In genomic region chr12:1171657-1172056, GRCh38 we compare ENCODE assay signal across 9 cellular contexts.
DNase-seq lines count a peak whose midpoint lies in the region; ATAC-seq and TF ChIP-seq lines count a peak whose summit lies in the region.
"Had no signal": no experiment of that assay in that cellular context is flagged by ENCODE, and none has a peak within 500 bp of the region (broad histone marks: within the 10 kb centered on the region; RNA-seq: fewer than 3 reads in every experiment).

No MANE protein-coding gene starts in this region.

- peaks cover 0 to 7% (median 2%) of the 10 kb centered on the region in 3 donors for H3K4me1 ChIP-seq in gastroesophageal sphincter
- no peaks in the 10 kb centered on the region for H3K4me1 ChIP-seq in ascending aorta

- TF ChIP-seq CTCF in AG09319 (IDR thresholded peaks at IDR 0.05; ENCODE audit: low read depth, low read length) (no peak), LNCaP clone FGC (IDR thresholded peaks at IDR 0.05; ENCODE audit: control insufficient read depth, extremely low read depth, insufficient read depth) (no peak), fibroblast of mammary gland (conservative IDR thresholded peaks at IDR 0.05; ENCODE audit: control insufficient read depth, insufficient read depth, low read depth, low read length) (no peak), gastroesophageal sphincter (IDR thresholded peaks at IDR 0.05) (no peak), ascending aorta (IDR thresholded peaks at IDR 0.05) (no peak)

- H3K27ac ChIP-seq in gastroesophageal sphincter (no peak overlapping the region), ascending aorta (no peak overlapping the region)

- DNase-seq in AG09319 (ENCODE audit: extremely low read depth, low read depth) (peak; percentile 49), LNCaP clone FGC (ENCODE audit: low read depth) (peak; percentile 34), OCI-M1 (lab: John Stamatoyannopoulos, UW) (peak; percentile 93), fibroblast of mammary gland (ENCODE audit: low read depth) (peak; percentile 4), GOT3 (lab: John Stamatoyannopoulos, UW) (no peak), ascending aorta (ENCODE audit: low spot score in 2 of 2) (no peak)
- DNase-seq: effector CD4-positive, alpha-beta T cell had no signal

- no peak for TF ChIP-seq EP300 in gastroesophageal sphincter (IDR thresholded peaks at IDR 0.05)

- intact Hi-C loops in ascending aorta (cut with DNase I): no loop called here

- H3K27me3 ChIP-seq in gastroesophageal sphincter (no peaks in the 10 kb centered on the region), ascending aorta (no peaks in the 10 kb centered on the region)

- no peak overlapping the region for H3K4me3 ChIP-seq in LNCaP clone FGC (ENCODE audit: low read depth, low read length)
- H3K4me3 ChIP-seq in fibroblast of mammary gland (ENCODE audit: control insufficient read depth, low read depth, low read length): no peak overlapping the region
- H3K4me3 ChIP-seq in gastroesophageal sphincter: no peak overlapping the region
- H3K4me3 ChIP-seq in ascending aorta: no peak overlapping the region

- H3K9me3 ChIP-seq in gastroesophageal sphincter (no peaks in the 10 kb centered on the region), ascending aorta (no peaks in the 10 kb centered on the region)

- no peak for TF ChIP-seq POLR2A in gastroesophageal sphincter (IDR thresholded peaks at IDR 0.05)

- WGBS in gastroesophageal sphincter (ENCODE audit: low coverage in 1 of 2), 2 donors: 75% methylated on average over 1 of the region's 1 CpG; no CpG with 5 or more reads in 1 of the 2 donors

- peaks cover 0 to 16% of the 10 kb centered on the region in 2 donors for H3K36me3 ChIP-seq in gastroesophageal sphincter
- peaks cover 0 to 12% of the 10 kb centered on the region in 2 donors for H3K36me3 ChIP-seq in ascending aorta

- ATAC-seq in HG02885 (IDR thresholded peaks at IDR 0.05; ENCODE audit: poor library complexity, unreplicated experiment) (no peak), gastroesophageal sphincter (no peak)

Comparison
In these comparisons a context has a peak if more than half of its experiments do, and no peak if none do; other contexts are left out.
1. DNase-seq: peak in AG09319 (single experiment), LNCaP clone FGC (single experiment), OCI-M1 (single experiment) and fibroblast of mammary gland (single experiment); none in GOT3 (single experiment) and ascending aorta (0 of 2).